Comparison of ENCODE assay signal across 24 cellular contexts in the genomic region with DNA sequence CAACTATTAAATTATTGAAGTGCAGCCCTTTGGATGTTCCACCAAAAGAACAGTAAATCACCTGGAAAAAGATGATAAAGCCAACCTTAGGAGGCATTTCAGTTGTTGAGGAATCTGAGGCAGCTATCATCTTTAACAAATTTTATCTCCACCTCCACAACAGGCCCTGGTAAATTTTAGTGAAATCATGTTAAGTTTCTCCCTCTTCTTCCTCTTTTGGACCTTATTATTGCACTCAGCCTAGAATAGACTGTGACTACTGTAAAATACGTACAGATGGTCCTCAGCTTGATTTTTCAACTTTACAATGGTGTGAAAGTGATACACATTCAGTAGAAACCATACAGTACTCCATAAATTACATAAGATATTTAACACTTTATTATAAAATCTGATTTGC.
"Had no signal": no experiment of that assay in that cellular context is flagged by ENCODE, and none has a peak within 500 bp of the region (broad histone marks: within the 10 kb centered on the region; RNA-seq: fewer than 3 reads in every experiment).

No MANE protein-coding gene starts in this region.

- H3K27me3 Mint-ChIP-seq: activated naive CD8-positive, alpha-beta T cell treated with anti-CD3 and anti-CD28 coated beads, Interleukin-2, amount 10 ng/mL, durations not matched to agents 7 days and 5 days had no signal

- H3K9me3 Mint-ChIP-seq: activated naive CD8-positive, alpha-beta T cell treated with anti-CD3 and anti-CD28 coated beads, Interleukin-2, amount 10 ng/mL, durations not matched to agents 7 days and 5 days; T-helper 2 cell treated with Interferon-gamma antibody and Interleukin-4, amounts not matched to agents 5 μg/mL and 100 μg/mL, for 36 hours had no signal

- ATAC-seq: activated CD4-positive, CD25-positive, alpha-beta regulatory T cell treated with anti-CD3 and anti-CD28 coated beads, Interleukin-2, amount 50 U/mL, for 24 hours; activated CD8-positive, alpha-beta T cell treated with anti-CD3 and anti-CD28 coated beads, Interleukin-2, amount 10 ng/mL, durations not matched to agents 7 days and 5 days; PC-3; SK-N-SH treated with all-trans-retinoic acid at 6 μM for 48 hours had no signal

- DNase-seq: activated CD4-positive, alpha-beta T cell treated with anti-CD3 and anti-CD28 coated beads for 4 hours; activated CD8-positive, alpha-beta memory T cell treated with anti-CD3 and anti-CD28 coated beads, Interleukin-2, amount 50 U/mL, for 48 hours; activated CD8-positive, alpha-beta T cell treated with anti-CD3 and anti-CD28 coated beads, Interleukin-2, amount 10 ng/mL, durations not matched to agents 7 days and 5 days; activated naive CD4-positive, alpha-beta T cell treated with anti-CD3 and anti-CD28 coated beads, Interleukin-2, amount 50 U/mL, for 16 hours; activated naive CD8-positive, alpha-beta T cell treated with anti-CD3 and anti-CD28 coated beads, Interleukin-2, amount 10 ng/mL, durations not matched to agents 7 days and 5 days; activated T-cell treated with anti-CD3 and anti-CD28 coated beads, Interleukin-2, amount 50 U/mL, for 1 hour; adrenal gland; anterior cingulate cortex; caudate nucleus; colonic mucosa; NCI-H1105; NCI-H1436; NCI-H187; NCI-H2081; NCI-H510A treated with DMSO at 0.1 percent for 48 hours; NCI-H69; NK-92 treated with Interleukin-12 subunit alpha and Interleukin-12 subunit beta, amount 100 ng/mL, for 24 hours; PC-3; SHP77; SW 1271; WERI-Rb-1 had no signal

- H3K27ac Mint-ChIP-seq: activated CD8-positive, alpha-beta T cell treated with anti-CD3 and anti-CD28 coated beads, Interleukin-2, amount 10 ng/mL, durations not matched to agents 7 days and 5 days; activated naive CD8-positive, alpha-beta T cell treated with anti-CD3 and anti-CD28 coated beads, Interleukin-2, amount 10 ng/mL, durations not matched to agents 7 days and 5 days; T-helper 2 cell treated with Interferon-gamma antibody and Interleukin-4, amounts not matched to agents 5 μg/mL and 100 μg/mL, for 36 hours had no signal

- H3K4me3 Mint-ChIP-seq: activated CD8-positive, alpha-beta T cell treated with anti-CD3 and anti-CD28 coated beads, Interleukin-2, amount 10 ng/mL, durations not matched to agents 7 days and 5 days; activated naive CD8-positive, alpha-beta T cell treated with anti-CD3 and anti-CD28 coated beads, Interleukin-2, amount 10 ng/mL, durations not matched to agents 7 days and 5 days; T-helper 2 cell treated with Interferon-gamma antibody and Interleukin-4, amounts not matched to agents 5 μg/mL and 100 μg/mL, for 36 hours had no signal
